ENCODE assay signal across 8 cellular contexts in genomic region chr2:68320118-68320641, GRCh38. TPM values are rescaled to one million over a fixed set of nuclear protein-coding genes. Genes with fewer than 3 reads are reported as not detected.
DNase-seq lines count a peak whose midpoint lies in the region; ATAC-seq and TF ChIP-seq lines count a peak whose summit lies in the region.

No MANE protein-coding gene starts in this region.

- H3K27ac ChIP-seq in Peyer's patch (peak overlapping the region; percentile 72 to 93 (median 86)), endodermal cell (ENCODE audit: low read depth, low read length) (no peak overlapping the region)

- no peaks in the 10 kb centered on the region for H3K36me3 ChIP-seq in Peyer's patch
- H3K36me3 ChIP-seq in endodermal cell (ENCODE audit: control insufficient read depth, insufficient read depth, low read length): no peaks in the 10 kb centered on the region

- DNase-seq in AG04449 (ENCODE audit: low read depth, low spot score): no peak
- DNase-seq in HFF-Myc (ENCODE audit: extremely low read depth, low read depth): no peak
- no peak for DNase-seq in Peyer's patch
- peak; percentile 86 for DNase-seq in endodermal cell
- DNase-seq in natural killer cell: no peak
- no peak for DNase-seq in stimulated activated CD4-positive, alpha-beta T cell treated with anti-CD3 and anti-CD28 coated beads, Interleukin-4, amount 100 ng/mL, for 4 hours
- DNase-seq in activated CD8-positive, alpha-beta memory T cell treated with anti-CD3 and anti-CD28 coated beads, Interleukin-2, amount 50 U/mL, for 4 hours: no peak

- no peaks in the 10 kb centered on the region for H3K36me3 Mint-ChIP-seq in endodermal cell (ENCODE audit: low read depth)
- no peaks in the 10 kb centered on the region for H3K36me3 Mint-ChIP-seq in natural killer cell

- H3K4me1 ChIP-seq in Peyer's patch: peaks cover 0 to 13% (median 6%) of the 10 kb centered on the region in 4 donors
- no peaks in the 10 kb centered on the region for H3K4me1 ChIP-seq in endodermal cell (ENCODE audit: control insufficient read depth, insufficient read depth, low read length)

- ATAC-seq in natural killer cell: peak in 2 of 3 donors; percentile 14 to 37
- ATAC-seq in GM18870 (IDR thresholded peaks at IDR 0.05; ENCODE audit: unreplicated experiment): no peak

- peaks cover 7% of the 10 kb centered on the region for H3K4me1 Mint-ChIP-seq in endodermal cell
- H3K4me1 Mint-ChIP-seq in natural killer cell: peaks cover 6 to 21% of the 10 kb centered on the region in 2 donors

- H3K9me3 Mint-ChIP-seq in endodermal cell (no peaks in the 10 kb centered on the region), natural killer cell (no peaks in the 10 kb centered on the region)

- peaks cover 73% of the 10 kb centered on the region for H3K27me3 Mint-ChIP-seq in endodermal cell (ENCODE audit: insufficient read depth)
- peaks cover 30 to 33% of the 10 kb centered on the region in 2 donors for H3K27me3 Mint-ChIP-seq in natural killer cell (ENCODE audit: low read depth in 2 of 2)

- 0 to 14% methylated on average over 6 to 11 of the region's 11 CpGs for WGBS in endodermal cell (ENCODE audit: insufficient coverage in 1 of 2, insufficient read length in 1 of 2), 2 experiments

- CTCF ChIA-PET in AG04449 (lab: Yijun Ruan, JAX): interaction anchor here (0.6 to 2.5 kb wide), 9 partner anchors 9 to 198 kb away, joined by 3 to 12 read pairs (median 4); no protein-coding TSS in a partner anchor

- POLR2A ChIA-PET in AG04449 (lab: Yijun Ruan, JAX): interaction anchor here (0.9 to 2.0 kb wide), 5 partner anchors 11 to 147 kb away, joined by 3 to 7 read pairs (median 4); partner anchors contain the start of genes APLF and FBXO48

- H3K4me3 ChIP-seq in AG04449 (ENCODE audit: low read depth, low read length): peak overlapping the region; percentile 81
- H3K4me3 ChIP-seq in HFF-Myc (replicated peaks; ENCODE audit: low read depth, low read length): peak overlapping the region; percentile 82
- H3K4me3 ChIP-seq in Peyer's patch: peak overlapping the region; percentile 52 to 67 (median 60)
- H3K4me3 ChIP-seq in endodermal cell (ENCODE audit: low read length): peak overlapping the region; percentile 78

- TF ChIP-seq CTCF in AG04449 (IDR thresholded peaks at IDR 0.05; ENCODE audit: insufficient read depth, low read length, missing control alignments) (no peak), HFF-Myc (IDR thresholded peaks at IDR 0.05; ENCODE audit: low read depth, low read length, missing control alignments) (no peak), Peyer's patch (IDR thresholded peaks at IDR 0.05) (no peak), endodermal cell (conservative IDR thresholded peaks at IDR 0.05) (no peak), natural killer cell (IDR thresholded peaks at IDR 0.05) (no peak)

- H3K9ac ChIP-seq in endodermal cell (ENCODE audit: extremely low read depth, low read length, poor library complexity, severe bottlenecking): no peak overlapping the region

- H3K27ac Mint-ChIP-seq in endodermal cell: no peak overlapping the region
- H3K27ac Mint-ChIP-seq in natural killer cell: no peak overlapping the region

- H3K4me3 Mint-ChIP-seq in endodermal cell (peak overlapping the region; percentile 56), natural killer cell (peak overlapping the region; percentile 87)

- H3K9me3 ChIP-seq in Peyer's patch (no peaks in the 10 kb centered on the region), endodermal cell (ENCODE audit: control insufficient read depth, low read length) (no peaks in the 10 kb centered on the region)

- TF ChIP-seq POLR2A in Peyer's patch (IDR thresholded peaks at IDR 0.05): no peak

- intact Hi-C loops in natural killer cell (cut with micrococcal nuclease): no loop called here

- H3K27me3 ChIP-seq in Peyer's patch (no peaks in the 10 kb centered on the region), endodermal cell (ENCODE audit: control insufficient read depth, insufficient read depth, low read length, poor library complexity, severe bottlenecking) (peaks cover 96% of the 10 kb centered on the region)

RNA-seq across cellular contexts. Expression of gene CNRIP1, which starts 0.4 kb away (rescaled TPM):
- total RNA-seq in Peyer's patch: 10 to 100 TPM in 1 of 4 donors, 1 to 10 TPM in 3; 2.1 to 21.5 (median 4.8) TPM
- total RNA-seq in endodermal cell: under 1 TPM in 1 of 2 donors, not detected in 1; 0.57 TPM
- 2.8 TPM for polyA plus RNA-seq in endodermal cell (2013, experiment 1 of 2)
- 2.9 TPM for polyA plus RNA-seq in endodermal cell (2013, experiment 2 of 2)
- total RNA-seq in natural killer cell: under 1 TPM in 2 of 3 donors, not detected in 1; 0.39 to 0.98 TPM

RNA-seq across cellular contexts. Expression of gene PLEK, which starts 44.9 kb away (rescaled TPM):
- total RNA-seq in Peyer's patch (10 to 100 TPM in 1 of 4 donors, 1 to 10 TPM in 3; 1.8 to 46.2 (median 3.4) TPM), endodermal cell (not detected), natural killer cell (100 to 1,000 TPM; 307 to 368 (median 333) TPM)
- not detected for polyA plus RNA-seq in endodermal cell (2013, experiment 1 of 2)
- polyA plus RNA-seq in endodermal cell (2013, experiment 2 of 2): not detected

Comparison
In these comparisons a context has a peak if more than half of its experiments do, and no peak if none do; other contexts are left out.
1. RNA of gene PLEK, which starts 44.9 kb away (total RNA-seq): 307 to 368 TPM in natural killer cell; 1.8 to 46.2 TPM in Peyer's patch and not detected in endodermal cell; every median in the first group is over 4 times any median in the second.
2. Peak in every context shown above with its lines, with median percentiles within 50 percentile points of each other: H3K4me3 ChIP-seq.